Comparison of ENCODE assay signal across 8 cellular contexts in the genomic region with DNA sequence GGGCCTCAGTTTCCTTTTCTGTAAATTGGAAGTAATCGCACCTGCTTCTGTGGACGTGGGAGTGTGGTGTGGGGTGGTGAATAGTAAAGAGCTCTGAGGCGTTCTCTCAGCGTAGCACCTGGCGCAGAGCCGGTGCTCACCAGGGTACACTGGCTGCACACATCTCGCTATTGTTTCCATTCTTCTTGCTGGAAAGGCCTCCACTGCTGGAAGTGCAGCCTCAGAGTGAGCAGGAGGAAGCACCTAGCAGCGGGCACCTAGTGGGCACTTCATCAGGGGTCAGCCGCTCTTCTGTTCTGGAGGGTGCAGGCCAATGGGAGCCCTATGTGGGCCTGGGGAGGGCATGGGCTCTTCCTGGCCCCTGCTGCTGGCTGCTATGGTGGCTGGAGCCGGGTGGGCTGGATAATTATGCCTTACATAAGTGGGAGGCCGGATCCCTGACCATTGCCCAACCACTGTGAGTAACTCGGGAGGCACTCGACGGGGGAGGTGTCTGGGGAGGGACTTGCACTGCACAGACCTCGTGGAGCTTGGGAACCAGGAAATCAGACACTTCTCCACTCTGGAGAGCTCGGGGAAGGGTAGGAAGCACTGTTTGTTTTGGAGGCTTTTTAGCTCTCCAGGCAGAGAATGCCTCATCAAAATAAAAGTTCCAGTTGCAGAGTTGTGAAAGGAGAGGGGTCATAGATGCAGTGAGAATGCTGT. TPM values are rescaled to one million over a fixed set of nuclear protein-coding genes. Genes with fewer than 3 reads are reported as not detected.
DNase-seq lines count a peak whose midpoint lies in the region; FAIRE-seq and TF ChIP-seq lines count a peak whose summit lies in the region.

No MANE protein-coding gene starts in this region.

- H2AFZ ChIP-seq in osteoblast (ENCODE audit: low read length): no peak overlapping the region

- H3K9me3 Mint-ChIP-seq in activated T-helper 1 cell treated with anti-CD3 and anti-CD28 coated beads, Interleukin-12 subunit alpha, Interleukin-12 subunit beta, Interleukin-2, Interleukin-4 antibody, amounts not matched to agents 30 ng/mL and 10 ng/mL and 1 ng/mL, durations not matched to agents 14 hours and 24 hours and 36 hours: no peaks in the 10 kb centered on the region
- peaks cover 18% of the 10 kb centered on the region for H3K9me3 Mint-ChIP-seq in glutamatergic neuron (ENCODE audit: unreplicated experiment)

- H3K4me3 ChIP-seq in osteoblast (ENCODE audit: insufficient read depth, low read length): peak overlapping the region; percentile 86

- peaks cover 21% of the 10 kb centered on the region for H3K36me3 Mint-ChIP-seq in activated T-helper 1 cell treated with anti-CD3 and anti-CD28 coated beads, Interleukin-12 subunit alpha, Interleukin-12 subunit beta, Interleukin-2, Interleukin-4 antibody, amounts not matched to agents 30 ng/mL and 10 ng/mL and 1 ng/mL, durations not matched to agents 14 hours and 24 hours and 36 hours (ENCODE audit: low read depth)
- H3K36me3 Mint-ChIP-seq in glutamatergic neuron (ENCODE audit: unreplicated experiment): no peaks in the 10 kb centered on the region

- peaks cover 22% of the 10 kb centered on the region for H3K4me1 Mint-ChIP-seq in activated T-helper 1 cell treated with anti-CD3 and anti-CD28 coated beads, Interleukin-12 subunit alpha, Interleukin-12 subunit beta, Interleukin-2, Interleukin-4 antibody, amounts not matched to agents 30 ng/mL and 10 ng/mL and 1 ng/mL, durations not matched to agents 14 hours and 24 hours and 36 hours (ENCODE audit: low read depth)
- peaks cover 28% of the 10 kb centered on the region for H3K4me1 Mint-ChIP-seq in glutamatergic neuron (ENCODE audit: low read depth, unreplicated experiment)

- intact Hi-C loops in activated T-helper 1 cell treated with anti-CD3 and anti-CD28 coated beads, Interleukin-12 subunit alpha, Interleukin-12 subunit beta, Interleukin-2, Interleukin-4 antibody, amounts not matched to agents 30 ng/mL and 10 ng/mL and 1 ng/mL, durations not matched to agents 14 hours and 24 hours and 36 hours (cut with micrococcal nuclease): loop anchor here (10.0 kb wide), 1 partner anchor 1311 kb away; a partner anchor contains a TSS

- peak overlapping the region; percentile 96 for H3K27ac Mint-ChIP-seq in activated T-helper 1 cell treated with anti-CD3 and anti-CD28 coated beads, Interleukin-12 subunit alpha, Interleukin-12 subunit beta, Interleukin-2, Interleukin-4 antibody, amounts not matched to agents 30 ng/mL and 10 ng/mL and 1 ng/mL, durations not matched to agents 14 hours and 24 hours and 36 hours
- H3K27ac Mint-ChIP-seq in glutamatergic neuron (ENCODE audit: unreplicated experiment): peak overlapping the region; percentile 77

- peaks cover 58% of the 10 kb centered on the region for H3K4me1 ChIP-seq in osteoblast (ENCODE audit: insufficient read depth, low read length)

- no peaks in the 10 kb centered on the region for H3K9me3 ChIP-seq in osteoblast (ENCODE audit: low read depth, low read length)

- no peaks in the 10 kb centered on the region for H3K27me3 ChIP-seq in osteoblast (ENCODE audit: insufficient read depth, low read length)

- peak overlapping the region; percentile 97 for H3K4me2 ChIP-seq in osteoblast (ENCODE audit: insufficient read depth, low read length)

- peaks cover 13% of the 10 kb centered on the region for H3K36me3 ChIP-seq in osteoblast (ENCODE audit: insufficient read depth, low read length)

- peaks cover 3% of the 10 kb centered on the region for H3K27me3 Mint-ChIP-seq in activated T-helper 1 cell treated with anti-CD3 and anti-CD28 coated beads, Interleukin-12 subunit alpha, Interleukin-12 subunit beta, Interleukin-2, Interleukin-4 antibody, amounts not matched to agents 30 ng/mL and 10 ng/mL and 1 ng/mL, durations not matched to agents 14 hours and 24 hours and 36 hours (ENCODE audit: insufficient read depth)
- H3K27me3 Mint-ChIP-seq in glutamatergic neuron (ENCODE audit: unreplicated experiment): peaks cover 12% of the 10 kb centered on the region

- TF ChIP-seq POLR2A in GM12891 (IDR thresholded peaks at IDR 0.05; ENCODE audit: low read depth, low read length): no peak

- FAIRE-seq in GM12891 (lab: Jason Lieb, UNC): peak; percentile 72

- DNase-seq in 8988T (peak; percentile 86), GM12891 (ENCODE audit: insufficient read length, low spot score) (no peak), NCI-H2227 (lab: John Stamatoyannopoulos, UW; ENCODE audit: unreplicated experiment) (peak; percentile 72), glutamatergic neuron (no peak), osteoblast (ENCODE audit: insufficient read length, low spot score, missing footprints) (peak; percentile 100), GM19238 (ENCODE audit: insufficient read length, low spot score) (no peak)
- DNase-seq in activated T-helper 1 cell treated with anti-CD3 and anti-CD28 coated beads, Interleukin-12 subunit alpha, Interleukin-12 subunit beta, Interleukin-2, Interleukin-4 antibody, amounts not matched to agents 30 ng/mL and 10 ng/mL and 1 ng/mL, durations not matched to agents 14 hours and 24 hours and 36 hours (ENCODE audit: low spot score): no peak
- no peak for DNase-seq in stimulated activated CD4-positive, alpha-beta T cell treated with anti-CD3 and anti-CD28 coated beads, Interleukin-1b, Interleukin-23, amount 100 ng/mL, for 48 hours

- H4K20me1 ChIP-seq in osteoblast (ENCODE audit: insufficient read depth, low read length): peaks cover 57% of the 10 kb centered on the region

- TF ChIP-seq CTCF in glutamatergic neuron (IDR thresholded peaks at IDR 0.05; ENCODE audit: partially characterized antibody, unreplicated experiment) (no peak), osteoblast (IDR thresholded peaks at IDR 0.05; ENCODE audit: extremely low read depth, low read depth, low read length) (no peak)

- H3K79me2 ChIP-seq in osteoblast (ENCODE audit: insufficient read depth, low read length): peaks cover 65% of the 10 kb centered on the region

- peak overlapping the region; percentile 100 for H3K4me3 Mint-ChIP-seq in activated T-helper 1 cell treated with anti-CD3 and anti-CD28 coated beads, Interleukin-12 subunit alpha, Interleukin-12 subunit beta, Interleukin-2, Interleukin-4 antibody, amounts not matched to agents 30 ng/mL and 10 ng/mL and 1 ng/mL, durations not matched to agents 14 hours and 24 hours and 36 hours
- H3K4me3 Mint-ChIP-seq in glutamatergic neuron (ENCODE audit: unreplicated experiment): peak overlapping the region; percentile 91

- H3K27ac ChIP-seq in osteoblast (ENCODE audit: low read depth, low read length): peak overlapping the region; percentile 99

TF ChIP-seq in GM12891, 5 proteins besides CTCF, POLR2A, EP300 and RAD21:
- TF ChIP-seq SPI1 (IDR thresholded peaks at IDR 0.05; ENCODE audit: low read depth, low read length) (no peak), POLR2AphosphoS5 (IDR thresholded peaks at IDR 0.05; ENCODE audit: low read depth, low read length) (no peak), TAF1 (IDR thresholded peaks at IDR 0.05; ENCODE audit: low read depth, low read length) (no peak), PAX5 (IDR thresholded peaks at IDR 0.05; ENCODE audit: insufficient read depth, low read length, severe bottlenecking) (no peak), POU2F2 (IDR thresholded peaks at IDR 0.05; ENCODE audit: low read depth, low read length) (no peak)

RNA-seq across cellular contexts. Expression of a gene that starts 1.7 kb away (rescaled TPM):
- 15.2 TPM for polyA plus RNA-seq in GM12891 (2012; ENCODE audit: low read depth, missing spikeins)
- total RNA-seq in activated T-helper 1 cell treated with anti-CD3 and anti-CD28 coated beads, Interleukin-12 subunit alpha, Interleukin-12 subunit beta, Interleukin-2, Interleukin-4 antibody, amounts not matched to agents 30 ng/mL and 10 ng/mL and 1 ng/mL, durations not matched to agents 14 hours and 24 hours and 36 hours: 177 and 185 TPM in 2 replicates
- 38.0 TPM for total RNA-seq in glutamatergic neuron (ENCODE audit: unreplicated experiment)
- 24.5 and 27.5 TPM in 2 replicates for total RNA-seq in osteoblast

RNA-seq across cellular contexts. Expression of a gene that starts 33.0 kb away (rescaled TPM):
- polyA plus RNA-seq in GM12891 (2012; ENCODE audit: low read depth, missing spikeins): 0.59 TPM
- 1.6 and 1.7 TPM in 2 replicates for total RNA-seq in activated T-helper 1 cell treated with anti-CD3 and anti-CD28 coated beads, Interleukin-12 subunit alpha, Interleukin-12 subunit beta, Interleukin-2, Interleukin-4 antibody, amounts not matched to agents 30 ng/mL and 10 ng/mL and 1 ng/mL, durations not matched to agents 14 hours and 24 hours and 36 hours
- total RNA-seq in glutamatergic neuron (ENCODE audit: unreplicated experiment) (45.9 TPM), osteoblast (13.0 and 15.2 TPM in 2 replicates)

Comparison
In these comparisons a context has a peak if more than half of its experiments do, and no peak if none do; other contexts are left out.
1. DNase-seq: peak in 8988T (single experiment), NCI-H2227 (single experiment) and osteoblast (single experiment); none in GM12891 (single experiment), activated T-helper 1 cell treated with anti-CD3 and anti-CD28 coated beads, Interleukin-12 subunit alpha, Interleukin-12 subunit beta, Interleukin-2, Interleukin-4 antibody, amounts not matched to agents 30 ng/mL and 10 ng/mL and 1 ng/mL, durations not matched to agents 14 hours and 24 hours and 36 hours (single experiment), glutamatergic neuron (single experiment), GM19238 (single experiment) and stimulated activated CD4-positive, alpha-beta T cell treated with anti-CD3 and anti-CD28 coated beads, Interleukin-1b, Interleukin-23, amount 100 ng/mL, for 48 hours (single experiment).